1 cellular context compared by ENCODE assay signal in the genomic region with DNA sequence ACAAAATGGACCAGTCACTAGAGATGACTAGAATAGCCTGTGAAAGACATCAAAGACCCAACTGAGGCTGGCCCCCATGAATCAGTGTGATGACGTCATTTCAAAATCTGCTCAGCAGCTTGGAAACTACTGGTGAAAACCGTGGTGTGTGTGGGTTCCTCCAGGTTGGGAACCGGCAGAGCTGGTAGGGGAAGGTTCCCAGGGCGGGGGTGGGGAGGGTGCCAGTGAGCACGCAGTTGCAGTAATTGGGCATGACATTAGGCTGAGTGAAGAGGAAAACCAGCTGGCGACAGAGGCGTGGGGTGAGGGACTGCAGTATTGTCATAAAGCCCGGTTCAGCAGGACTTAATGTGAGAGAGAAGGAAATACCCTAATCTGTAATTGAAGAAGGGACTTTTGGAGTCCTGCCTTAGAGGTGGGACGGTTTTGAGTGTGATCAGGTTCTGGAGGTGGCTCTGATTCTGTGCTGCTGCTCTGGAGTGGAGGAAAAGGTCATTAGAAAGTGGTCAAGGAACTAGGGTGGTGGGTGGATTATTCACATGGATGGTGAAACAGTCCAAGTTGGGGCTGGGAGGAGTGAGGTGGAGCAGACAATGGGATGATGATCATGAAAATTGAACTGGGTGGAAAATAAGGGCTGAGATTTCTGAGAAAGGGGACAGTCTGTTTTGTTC.
TF ChIP-seq lines count a peak whose summit lies in the region.

No MANE protein-coding gene starts in this region.

TF ChIP-seq in GM12878, 131 proteins besides CTCF, POLR2A, EP300 and RAD21 (continued from another document and continues in another):
- TF ChIP-seq, protein P1, sequence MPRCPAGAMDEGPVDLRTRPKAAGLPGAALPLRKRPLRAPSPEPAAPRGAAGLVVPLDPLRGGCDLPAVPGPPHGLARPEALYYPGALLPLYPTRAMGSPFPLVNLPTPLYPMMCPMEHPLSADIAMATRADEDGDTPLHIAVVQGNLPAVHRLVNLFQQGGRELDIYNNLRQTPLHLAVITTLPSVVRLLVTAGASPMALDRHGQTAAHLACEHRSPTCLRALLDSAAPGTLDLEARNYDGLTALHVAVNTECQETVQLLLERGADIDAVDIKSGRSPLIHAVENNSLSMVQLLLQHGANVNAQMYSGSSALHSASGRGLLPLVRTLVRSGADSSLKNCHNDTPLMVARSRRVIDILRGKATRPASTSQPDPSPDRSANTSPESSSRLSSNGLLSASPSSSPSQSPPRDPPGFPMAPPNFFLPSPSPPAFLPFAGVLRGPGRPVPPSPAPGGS (IDR thresholded peaks at IDR 0.05; ENCODE audit: borderline replicate concordance, insufficient read depth, low read depth, low read length, poor library complexity, severe bottlenecking), result no peak
- TF ChIP-seq, protein P2, sequence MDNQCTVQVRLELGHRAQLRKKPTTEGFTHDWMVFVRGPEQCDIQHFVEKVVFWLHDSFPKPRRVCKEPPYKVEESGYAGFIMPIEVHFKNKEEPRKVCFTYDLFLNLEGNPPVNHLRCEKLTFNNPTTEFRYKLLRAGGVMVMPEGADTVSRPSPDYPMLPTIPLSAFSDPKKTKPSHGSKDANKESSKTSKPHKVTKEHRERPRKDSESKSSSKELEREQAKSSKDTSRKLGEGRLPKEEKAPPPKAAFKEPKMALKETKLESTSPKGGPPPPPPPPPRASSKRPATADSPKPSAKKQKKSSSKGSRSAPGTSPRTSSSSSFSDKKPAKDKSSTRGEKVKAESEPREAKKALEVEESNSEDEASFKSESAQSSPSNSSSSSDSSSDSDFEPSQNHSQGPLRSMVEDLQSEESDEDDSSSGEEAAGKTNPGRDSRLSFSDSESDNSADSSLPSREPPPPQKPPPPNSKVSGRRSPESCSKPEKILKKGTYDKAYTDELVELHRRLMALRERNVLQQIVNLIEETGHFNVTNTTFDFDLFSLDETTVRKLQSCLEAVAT (IDR thresholded peaks at IDR 0.05), result no peak
- TF ChIP-seq MTA3 (IDR thresholded peaks at IDR 0.05; ENCODE audit: borderline replicate concordance, low read length), result peak; percentile 12; the same call in 1 of the 2 replicates
- 0 out of 2 replicates have a peak, but pooled peaks have one; percentile 19 for TF ChIP-seq TARDBP (IDR thresholded peaks at IDR 0.05; ENCODE audit: borderline replicate concordance)
- peak; percentile 54; the same call in 1 of the 2 replicates for TF ChIP-seq POLR2AphosphoS5 (IDR thresholded peaks at IDR 0.05; ENCODE audit: low read length)
- peak; percentile 10; the same call in 1 of the 2 replicates for TF ChIP-seq CBFB (IDR thresholded peaks at IDR 0.05; ENCODE audit: low read depth)
- TF ChIP-seq CHD1 (IDR thresholded peaks at IDR 0.05; ENCODE audit: low read depth, low read length), result no peak
- TF ChIP-seq SMARCA5 (IDR thresholded peaks at IDR 0.05), result peak; percentile 85
- no peak for TF ChIP-seq REST (IDR thresholded peaks at IDR 0.05; ENCODE audit: low read depth, low read length)
- TF ChIP-seq, protein P3, sequence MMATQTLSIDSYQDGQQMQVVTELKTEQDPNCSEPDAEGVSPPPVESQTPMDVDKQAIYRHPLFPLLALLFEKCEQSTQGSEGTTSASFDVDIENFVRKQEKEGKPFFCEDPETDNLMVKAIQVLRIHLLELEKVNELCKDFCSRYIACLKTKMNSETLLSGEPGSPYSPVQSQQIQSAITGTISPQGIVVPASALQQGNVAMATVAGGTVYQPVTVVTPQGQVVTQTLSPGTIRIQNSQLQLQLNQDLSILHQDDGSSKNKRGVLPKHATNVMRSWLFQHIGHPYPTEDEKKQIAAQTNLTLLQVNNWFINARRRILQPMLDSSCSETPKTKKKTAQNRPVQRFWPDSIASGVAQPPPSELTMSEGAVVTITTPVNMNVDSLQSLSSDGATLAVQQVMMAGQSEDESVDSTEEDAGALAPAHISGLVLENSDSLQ (IDR thresholded peaks at IDR 0.05), result peak; percentile 46
- no peak for TF ChIP-seq GABPA (IDR thresholded peaks at IDR 0.05; ENCODE audit: low read depth)
- peak; percentile 92 for TF ChIP-seq JUND (IDR thresholded peaks at IDR 0.05; ENCODE audit: low read depth, low read length)
- TF ChIP-seq MEF2B (IDR thresholded peaks at IDR 0.05; ENCODE audit: partially characterized antibody, poor library complexity, severe bottlenecking), result peak; percentile 16
- no peak for TF ChIP-seq USF2 (IDR thresholded peaks at IDR 0.05; ENCODE audit: borderline replicate concordance, low read depth, low read length)
- TF ChIP-seq IKZF2 (IDR thresholded peaks at IDR 0.05), result peak; percentile 64 to 85
- TF ChIP-seq ZNF384 (IDR thresholded peaks at IDR 0.05; ENCODE audit: borderline replicate concordance, low read depth, low read length), result peak; percentile 9; the same call in 1 of the 2 replicates
- TF ChIP-seq IKZF1 (conservative IDR thresholded peaks at IDR 0.05), result peak; percentile 62
- TF ChIP-seq ZBED1 (IDR thresholded peaks at IDR 0.05; ENCODE audit: borderline replicate concordance), result peak; percentile 51; the same call in 1 of the 2 replicates
- no peak for TF ChIP-seq NFXL1 (IDR thresholded peaks at IDR 0.05; ENCODE audit: borderline replicate concordance)
- TF ChIP-seq CREM (IDR thresholded peaks at IDR 0.05; ENCODE audit: low read depth), result peak; percentile 81
- TF ChIP-seq SPI1 (IDR thresholded peaks at IDR 0.05; ENCODE audit: borderline replicate concordance, insufficient read depth, low read depth, low read length), result no peak
- TF ChIP-seq, protein P4, sequence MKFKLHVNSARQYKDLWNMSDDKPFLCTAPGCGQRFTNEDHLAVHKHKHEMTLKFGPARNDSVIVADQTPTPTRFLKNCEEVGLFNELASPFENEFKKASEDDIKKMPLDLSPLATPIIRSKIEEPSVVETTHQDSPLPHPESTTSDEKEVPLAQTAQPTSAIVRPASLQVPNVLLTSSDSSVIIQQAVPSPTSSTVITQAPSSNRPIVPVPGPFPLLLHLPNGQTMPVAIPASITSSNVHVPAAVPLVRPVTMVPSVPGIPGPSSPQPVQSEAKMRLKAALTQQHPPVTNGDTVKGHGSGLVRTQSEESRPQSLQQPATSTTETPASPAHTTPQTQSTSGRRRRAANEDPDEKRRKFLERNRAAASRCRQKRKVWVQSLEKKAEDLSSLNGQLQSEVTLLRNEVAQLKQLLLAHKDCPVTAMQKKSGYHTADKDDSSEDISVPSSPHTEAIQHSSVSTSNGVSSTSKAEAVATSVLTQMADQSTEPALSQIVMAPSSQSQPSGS (IDR thresholded peaks at IDR 0.05; ENCODE audit: low read length), result peak; percentile 95
- TF ChIP-seq, protein P5, sequence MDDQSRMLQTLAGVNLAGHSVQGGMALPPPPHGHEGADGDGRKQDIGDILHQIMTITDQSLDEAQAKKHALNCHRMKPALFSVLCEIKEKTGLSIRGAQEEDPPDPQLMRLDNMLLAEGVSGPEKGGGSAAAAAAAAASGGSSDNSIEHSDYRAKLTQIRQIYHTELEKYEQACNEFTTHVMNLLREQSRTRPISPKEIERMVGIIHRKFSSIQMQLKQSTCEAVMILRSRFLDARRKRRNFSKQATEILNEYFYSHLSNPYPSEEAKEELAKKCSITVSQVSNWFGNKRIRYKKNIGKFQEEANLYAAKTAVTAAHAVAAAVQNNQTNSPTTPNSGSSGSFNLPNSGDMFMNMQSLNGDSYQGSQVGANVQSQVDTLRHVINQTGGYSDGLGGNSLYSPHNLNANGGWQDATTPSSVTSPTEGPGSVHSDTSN (IDR thresholded peaks at IDR 0.05; ENCODE audit: insufficient replicate concordance, low read depth, low read length), result peak; percentile 71
- peak; percentile 88 for TF ChIP-seq TCF7 (IDR thresholded peaks at IDR 0.05; ENCODE audit: borderline replicate concordance)
- no peak for TF ChIP-seq LARP7 (IDR thresholded peaks at IDR 0.05)
- peak; percentile 64; the same call in 1 of the 2 replicates for TF ChIP-seq NFIC (IDR thresholded peaks at IDR 0.05; ENCODE audit: low read depth, low read length)
- peak in 1 of 2 experiments; percentile 34; a peak in 1 of 3 replicates for TF ChIP-seq EGR1 (IDR thresholded peaks at IDR 0.05; ENCODE audit: borderline replicate concordance in 1 of 2, low read depth in 2 of 2, low read length in 2 of 2)
- TF ChIP-seq SUPT20H (IDR thresholded peaks at IDR 0.05; ENCODE audit: borderline replicate concordance, control insufficient read depth, low read depth, low read length), result no peak
- TF ChIP-seq TCF3 (IDR thresholded peaks at IDR 0.05; ENCODE audit: borderline replicate concordance, insufficient read depth, low read depth, low read length), result peak; percentile 95
- 0 out of 2 replicates have a peak, but pooled peaks have one; percentile 29 for TF ChIP-seq IRF4 (IDR thresholded peaks at IDR 0.05; ENCODE audit: low read depth, low read length)
- TF ChIP-seq, protein P6, sequence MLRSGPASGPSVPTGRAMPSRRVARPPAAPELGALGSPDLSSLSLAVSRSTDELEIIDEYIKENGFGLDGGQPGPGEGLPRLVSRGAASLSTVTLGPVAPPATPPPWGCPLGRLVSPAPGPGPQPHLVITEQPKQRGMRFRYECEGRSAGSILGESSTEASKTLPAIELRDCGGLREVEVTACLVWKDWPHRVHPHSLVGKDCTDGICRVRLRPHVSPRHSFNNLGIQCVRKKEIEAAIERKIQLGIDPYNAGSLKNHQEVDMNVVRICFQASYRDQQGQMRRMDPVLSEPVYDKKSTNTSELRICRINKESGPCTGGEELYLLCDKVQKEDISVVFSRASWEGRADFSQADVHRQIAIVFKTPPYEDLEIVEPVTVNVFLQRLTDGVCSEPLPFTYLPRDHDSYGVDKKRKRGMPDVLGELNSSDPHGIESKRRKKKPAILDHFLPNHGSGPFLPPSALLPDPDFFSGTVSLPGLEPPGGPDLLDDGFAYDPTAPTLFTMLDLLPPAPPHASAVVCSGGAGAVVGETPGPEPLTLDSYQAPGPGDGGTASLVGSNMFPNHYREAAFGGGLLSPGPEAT (IDR thresholded peaks at IDR 0.05; ENCODE audit: low read depth), result peak; percentile 77; the same call in 1 of the 2 replicates
- peak; percentile 41; the same call in 1 of the 3 replicates for TF ChIP-seq POU2F2 (IDR thresholded peaks at IDR 0.05; ENCODE audit: borderline replicate concordance, low read depth, low read length)
- TF ChIP-seq NBN (IDR thresholded peaks at IDR 0.05), result peak; percentile 94
- TF ChIP-seq, protein P7, sequence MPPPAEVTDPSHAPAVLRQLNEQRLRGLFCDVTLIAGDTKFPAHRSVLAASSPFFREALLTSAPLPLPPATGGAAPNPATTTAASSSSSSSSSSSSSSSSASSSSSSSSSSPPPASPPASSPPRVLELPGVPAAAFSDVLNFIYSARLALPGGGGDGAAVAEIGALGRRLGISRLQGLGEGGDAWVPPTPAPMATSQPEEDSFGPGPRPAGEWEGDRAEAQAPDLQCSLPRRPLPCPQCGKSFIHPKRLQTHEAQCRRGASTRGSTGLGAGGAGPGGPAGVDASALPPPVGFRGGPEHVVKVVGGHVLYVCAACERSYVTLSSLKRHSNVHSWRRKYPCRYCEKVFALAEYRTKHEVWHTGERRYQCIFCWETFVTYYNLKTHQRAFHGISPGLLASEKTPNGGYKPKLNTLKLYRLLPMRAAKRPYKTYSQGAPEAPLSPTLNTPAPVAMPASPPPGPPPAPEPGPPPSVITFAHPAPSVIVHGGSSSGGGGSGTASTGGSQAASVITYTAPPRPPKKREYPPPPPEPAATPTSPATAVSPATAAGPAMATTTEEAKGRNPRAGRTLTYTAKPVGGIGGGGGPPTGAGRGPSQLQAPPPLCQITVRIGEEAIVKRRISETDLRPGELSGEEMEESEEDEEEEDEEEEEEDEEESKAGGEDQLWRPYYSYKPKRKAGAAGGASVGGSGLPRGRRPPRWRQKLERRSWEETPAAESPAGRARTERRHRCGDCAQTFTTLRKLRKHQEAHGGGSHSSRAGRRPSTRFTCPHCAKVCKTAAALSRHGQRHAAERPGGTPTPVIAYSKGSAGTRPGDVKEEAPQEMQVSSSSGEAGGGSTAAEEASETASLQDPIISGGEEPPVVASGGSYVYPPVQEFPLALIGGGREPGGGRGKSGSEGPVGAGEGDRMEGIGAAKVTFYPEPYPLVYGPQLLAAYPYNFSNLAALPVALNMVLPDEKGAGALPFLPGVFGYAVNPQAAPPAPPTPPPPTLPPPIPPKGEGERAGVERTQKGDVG (CRISPR knock-in tag; IDR thresholded peaks at IDR 0.05), result peak; percentile 81
- TF ChIP-seq PAX5 (IDR thresholded peaks at IDR 0.05; ENCODE audit: borderline replicate concordance, low read depth, low read length), result peak; percentile 45; the same call in 1 of the 2 replicates
- no peak for TF ChIP-seq TBL1XR1 (IDR thresholded peaks at IDR 0.05; ENCODE audit: low read depth, low read length)
- peak; percentile 38; the same call in 1 of the 2 replicates for TF ChIP-seq RUNX3 (IDR thresholded peaks at IDR 0.05; ENCODE audit: low read length)
- TF ChIP-seq BACH1 (IDR thresholded peaks at IDR 0.05; ENCODE audit: borderline replicate concordance), result peak; percentile 53; the same call in 1 of the 2 replicates
